ENCODE assay signal across 1 cellular context in genomic region chr1:225617956-225618355, GRCh38.
TF ChIP-seq lines count a peak whose summit lies in the region.

No MANE protein-coding gene starts in this region.

TF ChIP-seq in IMR-90, 13 proteins besides CTCF, POLR2A, EP300 and RAD21 (continued from another document):
- TF ChIP-seq USF2 (IDR thresholded peaks at IDR 0.05; ENCODE audit: low read depth, low read length): no peak
TF ChIP-seq in IMR-90: peak in this region for 0.
